In the genomic region with DNA sequence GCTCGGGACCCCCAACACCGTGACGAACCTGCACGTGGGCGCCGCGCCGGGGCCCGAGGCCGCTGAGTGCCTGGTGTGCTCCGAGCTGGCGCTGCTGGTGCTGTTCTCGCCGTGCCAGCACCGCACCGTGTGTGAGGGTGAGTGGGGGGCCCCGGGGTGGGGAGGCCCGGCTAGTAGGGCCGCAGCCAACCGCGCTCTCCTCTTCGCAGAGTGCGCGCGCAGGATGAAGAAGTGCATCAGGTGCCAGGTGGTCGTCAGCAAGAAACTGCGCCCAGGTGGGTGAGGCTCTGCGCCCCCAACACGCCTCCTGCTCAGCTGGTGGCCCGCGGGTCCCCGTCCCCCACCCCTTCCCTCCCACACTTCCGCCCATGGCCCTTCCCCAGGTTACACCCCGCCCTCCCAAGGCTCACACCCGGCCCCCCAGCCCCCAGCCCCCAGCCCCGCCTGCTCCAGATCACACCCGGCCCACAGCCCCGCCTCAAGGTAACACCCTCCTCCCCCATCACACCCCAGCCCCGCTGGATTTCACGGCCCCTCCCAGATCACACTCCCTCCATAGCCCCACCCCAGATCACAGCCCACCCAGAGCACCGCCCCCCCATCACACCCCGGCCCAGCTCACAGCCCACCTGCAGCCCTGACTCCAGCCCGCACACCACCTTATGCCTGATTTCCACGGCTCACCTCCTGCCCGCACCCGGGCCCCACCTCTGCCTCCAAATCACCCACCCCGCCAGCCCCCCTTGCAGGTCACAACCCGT, we compare ENCODE assay signal across 8 cellular contexts. TPM values are rescaled to one million over a fixed set of nuclear protein-coding genes. Genes with fewer than 3 reads are reported as not detected.
DNase-seq lines count a peak whose midpoint lies in the region; ATAC-seq, FAIRE-seq and TF ChIP-seq lines count a peak whose summit lies in the region.

No MANE protein-coding gene starts in this region.

- no peak for ATAC-seq in esophagus mucosa

- H3K36me3 ChIP-seq in ES-I3 (ENCODE audit: insufficient read depth, low read length) = no peaks in the 10 kb centered on the region
- H3K36me3 ChIP-seq in HAP-1 (replicated peaks) = no peaks in the 10 kb centered on the region

- H3K27me3 ChIP-seq in HAP-1 (ENCODE audit: low read depth) = no peaks in the 10 kb centered on the region

- H3K9ac ChIP-seq in ES-I3 (ENCODE audit: low read depth, low read length) = peak overlapping the region; percentile 38; the same call in 1 of the 2 replicates

- H3K4me1 ChIP-seq in ES-I3 (ENCODE audit: insufficient read depth, low read length) = no peaks in the 10 kb centered on the region
- H3K4me1 ChIP-seq in HAP-1 = no peaks in the 10 kb centered on the region

- TF ChIP-seq POLR2A in H54 (IDR thresholded peaks at IDR 0.05; ENCODE audit: low read depth, low read length) = no peak

- no peak for FAIRE-seq in H54 (lab: Jason Lieb, UNC)

- in situ Hi-C loops in HAP-1 (cut with MboI; ENCODE audit: low sequenced_read_pairs) = no loop called here

- H3K4me3 ChIP-seq in HAP-1 = no peak overlapping the region

- DNase-seq in activated CD4-positive, CD25-positive, alpha-beta regulatory T cell treated with anti-CD3 and anti-CD28 coated beads, Interleukin-2, amount 50 U/mL, for 72 hours = peak; percentile 52
- DNase-seq in ecto neural progenitor cell (ENCODE audit: low spot score) (peak; percentile 45), HAP-1 (ENCODE audit: low spot score in 2 of 2) (no peak), H54 (ENCODE audit: insufficient read length, low spot score) (no peak), NCI-H510A treated with DMSO at 0.1 percent for 48 hours (lab: John Stamatoyannopoulos, UW) (no peak)
- DNase-seq in stimulated activated CD4-positive, alpha-beta T cell treated with anti-CD3 and anti-CD28 coated beads, Interleukin-2, amount 100 ng/mL, for 24 hours = peak; percentile 55 to 63

- no peaks in the 10 kb centered on the region for H3K9me3 ChIP-seq in ES-I3 (ENCODE audit: control insufficient read depth, insufficient read depth, low read length)
- no peaks in the 10 kb centered on the region for H3K9me3 ChIP-seq in HAP-1

RNA-seq across cellular contexts. Expression of a gene that starts 2.4 kb away (rescaled TPM):
- total RNA-seq in esophagus mucosa = 0.92 TPM

RNA-seq across cellular contexts. Expression of a gene that starts 14.3 kb away (rescaled TPM):
- total RNA-seq in esophagus mucosa = 87.5 TPM

RNA-seq across cellular contexts. Expression of a gene that starts 29.2 kb away (rescaled TPM):
- 10.9 TPM for total RNA-seq in esophagus mucosa

RNA-seq across cellular contexts. Expression of a gene that starts 29.7 kb away (rescaled TPM):
- total RNA-seq in esophagus mucosa = 5.7 TPM

RNA-seq across cellular contexts. Expression of a gene that starts 54.9 kb away (rescaled TPM):
- total RNA-seq in esophagus mucosa = 106 TPM

Comparison
In these comparisons a context has a peak if more than half of its experiments do, and no peak if none do; other contexts are left out.
1. DNase-seq: peak in activated CD4-positive, CD25-positive, alpha-beta regulatory T cell treated with anti-CD3 and anti-CD28 coated beads, Interleukin-2, amount 50 U/mL, for 72 hours (single experiment), ecto neural progenitor cell (single experiment) and stimulated activated CD4-positive, alpha-beta T cell treated with anti-CD3 and anti-CD28 coated beads, Interleukin-2, amount 100 ng/mL, for 24 hours (2 of 2); none in HAP-1 (0 of 2), H54 (single experiment) and NCI-H510A treated with DMSO at 0.1 percent for 48 hours (single experiment).